ENCODE assay signal across 19 cellular contexts in the genomic region with DNA sequence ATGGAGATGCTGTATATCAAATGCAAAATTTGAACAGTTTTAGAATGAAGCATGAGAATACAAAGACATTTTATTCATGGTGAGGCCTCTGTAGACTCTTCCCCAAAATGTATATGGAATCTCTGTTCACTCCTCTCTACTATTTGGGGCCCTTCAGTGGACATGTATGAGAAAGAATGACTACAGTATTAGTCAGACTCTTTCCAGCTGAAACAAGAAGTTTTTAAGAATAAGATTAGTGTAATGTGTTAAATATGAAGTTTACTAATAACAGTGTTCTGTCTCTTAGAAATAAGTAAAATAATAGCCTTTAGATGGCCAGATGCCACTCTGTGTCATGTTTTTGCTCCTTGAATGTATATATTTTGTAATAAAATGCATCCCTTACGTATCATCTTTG.
DNase-seq lines count a peak whose midpoint lies in the region; ATAC-seq and TF ChIP-seq lines count a peak whose summit lies in the region.
"Had no signal": no experiment of that assay in that cellular context is flagged by ENCODE, and none has a peak within 500 bp of the region (broad histone marks: within the 10 kb centered on the region; RNA-seq: fewer than 3 reads in every experiment).

No MANE protein-coding gene starts in this region.

- intact Hi-C loops in CD4-positive, alpha-beta memory T cell (cut with micrococcal nuclease): no loop called here

- CTCF ChIA-PET in CD4-positive, alpha-beta memory T cell (lab: Charles Lee; ENCODE audit: partially characterized antibody): no interaction called here

- H3K4me1 Mint-ChIP-seq in CD4-positive, alpha-beta memory T cell: no peaks in the 10 kb centered on the region

- H3K9me3 ChIP-seq in adipocyte (ENCODE audit: control insufficient read depth, low read length) (no peaks in the 10 kb centered on the region), thoracic aorta (no peaks in the 10 kb centered on the region)
- no peaks in the 10 kb centered on the region for H3K9me3 ChIP-seq in CD4-positive, alpha-beta memory T cell (ENCODE audit: control insufficient read depth in 1 of 2, low read length in 2 of 2)
- H3K9me3 ChIP-seq: gastroesophageal sphincter, transverse colon had no signal

- H3K4me3 ChIP-seq in adipocyte (ENCODE audit: low read length) (no peak overlapping the region), thoracic aorta (no peak overlapping the region), coronary artery (no peak overlapping the region)
- no peak overlapping the region for H3K4me3 ChIP-seq in CD4-positive, alpha-beta memory T cell (ENCODE audit: low read length in 2 of 2)
- H3K4me3 ChIP-seq: gastroesophageal sphincter, transverse colon had no signal

- no peaks in the 10 kb centered on the region for H3K27me3 Mint-ChIP-seq in CD4-positive, alpha-beta memory T cell
- H3K27me3 Mint-ChIP-seq: progenitor cell of endocrine pancreas had no signal

- TF ChIP-seq CTCF in thoracic aorta (IDR thresholded peaks at IDR 0.05) (no peak), coronary artery (IDR thresholded peaks at IDR 0.05) (no peak)

- no peak overlapping the region for H3K4me3 Mint-ChIP-seq in CD4-positive, alpha-beta memory T cell
- H3K4me3 Mint-ChIP-seq: activated T-cell treated with anti-CD3 and anti-CD28 coated beads, Interleukin-2, amount 50 U/mL, for 72 hours had no signal

- H3K4me1 ChIP-seq in adipocyte (ENCODE audit: control insufficient read depth, insufficient read depth, low read length) (peaks cover 78% of the 10 kb centered on the region), thoracic aorta (ENCODE audit: control insufficient read depth in 1 of 2, low read depth in 2 of 2) (peaks cover 28 to 81% of the 10 kb centered on the region in 2 donors)
- no peaks in the 10 kb centered on the region for H3K4me1 ChIP-seq in CD4-positive, alpha-beta memory T cell (ENCODE audit: insufficient read depth, low read length)
- H3K4me1 ChIP-seq: transverse colon had no signal

- H3K9ac ChIP-seq in adipocyte (ENCODE audit: low read length): peak overlapping the region; percentile 24

- H3K27ac ChIP-seq in thoracic aorta (peak overlapping the region; percentile 51 to 71), coronary artery (peak overlapping the region in 1 of 2 donors; percentile 83)
- H3K27ac ChIP-seq in CD4-positive, alpha-beta memory T cell (ENCODE audit: low read depth, low read length): no peak overlapping the region
- H3K27ac ChIP-seq: gastroesophageal sphincter, transverse colon had no signal

- H3K27ac Mint-ChIP-seq in CD4-positive, alpha-beta memory T cell: no peak overlapping the region
- H3K27ac Mint-ChIP-seq: activated T-cell treated with anti-CD3 and anti-CD28 coated beads, Interleukin-2, amount 50 U/mL, for 72 hours; progenitor cell of endocrine pancreas had no signal

- peaks cover 0 to 18% (median 7%) of the 10 kb centered on the region in 8 donors for H3K9me3 Mint-ChIP-seq in CD4-positive, alpha-beta memory T cell
- H3K9me3 Mint-ChIP-seq: activated T-cell treated with anti-CD3 and anti-CD28 coated beads, Interleukin-2, amount 50 U/mL, for 72 hours had no signal

- H3K27me3 ChIP-seq in adipocyte (replicated peaks; ENCODE audit: control insufficient read depth, insufficient read depth, low read length) (no peaks in the 10 kb centered on the region), thoracic aorta (replicated peaks; ENCODE audit: insufficient read depth) (no peaks in the 10 kb centered on the region)
- no peaks in the 10 kb centered on the region for H3K27me3 ChIP-seq in CD4-positive, alpha-beta memory T cell (ENCODE audit: insufficient read depth, low read length)
- H3K27me3 ChIP-seq: gastroesophageal sphincter, transverse colon had no signal

- ATAC-seq in thoracic aorta (ENCODE audit: insufficient number of reproducible peaks, low FRiP score, low read depth): no peak
- ATAC-seq in GM21786 (IDR thresholded peaks at IDR 0.05; ENCODE audit: unreplicated experiment): no peak
- ATAC-seq: activated T-cell treated with anti-CD3 and anti-CD28 coated beads, Interleukin-2, amount 50 U/mL, for 72 hours; gastroesophageal sphincter; left cardiac atrium had no signal

- DNase-seq in HT1080 (ENCODE audit: low read depth) (peak; percentile 32), adipocyte (ENCODE audit: low read depth) (peak; percentile 27), foreskin melanocyte (peak; percentile 62), thoracic aorta (ENCODE audit: low spot score) (no peak), coronary artery (ENCODE audit: low spot score) (no peak)
- DNase-seq in CD4-positive, alpha-beta memory T cell: no peak
- DNase-seq: activated naive CD4-positive, alpha-beta T cell treated with anti-CD3 and anti-CD28 coated beads, Interleukin-2, amount 50 U/mL, for 16 hours; activated T-cell treated with anti-CD3 and anti-CD28 coated beads, Interleukin-2, amount 50 U/mL, for 72 hours; DMS79 treated with DMSO at 0.1 percent for 48 hours; Karpas-422; left cardiac atrium; NCI-H1105; NCI-H2081; stimulated activated CD4-positive, alpha-beta T cell treated with anti-CD3 and anti-CD28 coated beads, Interleukin-2, amount 100 ng/mL, for 24 hours; stimulated activated naive CD4-positive, alpha-beta T cell treated with Interleukin-2 at 50 U/mL for 16 hours; transverse colon had no signal

- no peaks in the 10 kb centered on the region for H3K36me3 ChIP-seq in adipocyte (ENCODE audit: control insufficient read depth, insufficient read depth, low read length, severe bottlenecking)
- H3K36me3 ChIP-seq in thoracic aorta: no peaks in the 10 kb centered on the region
- H3K36me3 ChIP-seq in CD4-positive, alpha-beta memory T cell (ENCODE audit: insufficient read depth, low read length): no peaks in the 10 kb centered on the region
- H3K36me3 ChIP-seq: gastroesophageal sphincter, transverse colon had no signal

- H3K36me3 Mint-ChIP-seq in CD4-positive, alpha-beta memory T cell: no peaks in the 10 kb centered on the region

- POLR2A ChIA-PET in CD4-positive, alpha-beta memory T cell (lab: Charles Lee; ENCODE audit: partially characterized antibody): no interaction called here

Comparison
In these comparisons a context has a peak if more than half of its experiments do, and no peak if none do; other contexts are left out.
1. DNase-seq: peak in HT1080 (single experiment), adipocyte (single experiment) and foreskin melanocyte (single experiment); none in thoracic aorta (single experiment), coronary artery (single experiment) and CD4-positive, alpha-beta memory T cell (0 of 5).